In genomic region chr1:48017716-48018115, GRCh38 we compare ENCODE assay signal across 27 cellular contexts. TPM values are rescaled to one million over a fixed set of nuclear protein-coding genes. Genes with fewer than 3 reads are reported as not detected.
DNase-seq lines count a peak whose midpoint lies in the region; ATAC-seq and TF ChIP-seq lines count a peak whose summit lies in the region.
"Had no signal": no experiment of that assay in that cellular context is flagged by ENCODE, and none has a peak within 500 bp of the region (broad histone marks: within the 10 kb centered on the region; RNA-seq: fewer than 3 reads in every experiment).

No MANE protein-coding gene starts in this region.

- peak; percentile 20 for DNase-seq in NK-92 treated with Interleukin-12 subunit alpha and Interleukin-12 subunit beta, amount 100 ng/mL, for 24 hours (lab: John Stamatoyannopoulos, UW)
- DNase-seq in NK-92 (lab: John Stamatoyannopoulos, UW; ENCODE audit: unreplicated experiment) (no peak), ecto neural progenitor cell (ENCODE audit: low spot score) (peak; percentile 13), kidney glomerular epithelial cell (lab: John Stamatoyannopoulos, UW) (peak; percentile 25), upper lobe of right lung (no peak)
- no peak for DNase-seq in activated CD4-positive, alpha-beta T cell treated with anti-CD3 and anti-CD28 coated beads for 4 hours
- DNase-seq: amygdala; cortex of kidney; erythroblast; HCEC 1CT; hippocampal formation; left colon; naive thymus-derived CD4-positive, alpha-beta T cell; NCI-H1930; NCI-H526; stimulated activated CD4-positive, alpha-beta T cell treated with anti-CD3 and anti-CD28 coated beads, Interleukin-12 subunit alpha, Interleukin-12 subunit beta, amount 100 ng/mL, for 4 hours; stimulated activated naive B cell treated with anti-CD40 and anti-IgM and Interleukin-4, amounts not matched to agents 10 μg/mL and 1 μg/mL and 100 μg/mL, for 72 hours; T-helper 1 cell had no signal

- H3K27me3 ChIP-seq in upper lobe of right lung = no peaks in the 10 kb centered on the region
- H3K27me3 ChIP-seq: BLaER1 treated with 17β-estradiol and CSF1 and Interleukin-3, amounts not matched to agents 10 nM and 100 nM; tibial nerve had no signal

- H3K27ac ChIP-seq in upper lobe of right lung = peak overlapping the region; percentile 44
- H3K27ac ChIP-seq: 22Rv1; BLaER1 treated with 17β-estradiol and CSF1 and Interleukin-3, amounts not matched to agents 10 nM and 100 nM; prostate gland; tibial nerve; VCaP had no signal

- TF ChIP-seq CTCF in upper lobe of right lung (IDR thresholded peaks at IDR 0.05) = no peak

- no peaks in the 10 kb centered on the region for H3K9me3 ChIP-seq in upper lobe of right lung
- H3K9me3 ChIP-seq: BLaER1 treated with 17β-estradiol and CSF1 and Interleukin-3, amounts not matched to agents 10 nM and 100 nM; prostate gland; tibial nerve had no signal

- no peaks in the 10 kb centered on the region for H3K36me3 ChIP-seq in upper lobe of right lung
- H3K36me3 ChIP-seq: BLaER1 treated with 17β-estradiol and CSF1 and Interleukin-3, amounts not matched to agents 10 nM and 100 nM; prostate gland; tibial nerve had no signal

- peak; percentile 47 for ATAC-seq in upper lobe of right lung
- no peak for ATAC-seq in GM21737 (IDR thresholded peaks at IDR 0.05; ENCODE audit: unreplicated experiment)
- no peak for ATAC-seq in GM21526 (IDR thresholded peaks at IDR 0.05; ENCODE audit: low FRiP score, unreplicated experiment)
- ATAC-seq: activated T-helper 17 cell treated with anti-CD3 and anti-CD28 coated beads, Interleukin-2, amount 50 U/mL, for 72 hours; left colon; naive thymus-derived CD4-positive, alpha-beta T cell; stimulated activated naive B cell treated with anti-CD40 and anti-IgM and Interleukin-4, amounts not matched to agents 10 μg/mL and 1 μg/mL and 100 μg/mL, for 72 hours had no signal

- intact Hi-C loops in upper lobe of right lung (cut with DNase I) = no loop called here

- no peak overlapping the region for H3K4me3 ChIP-seq in upper lobe of right lung
- H3K4me3 ChIP-seq: BLaER1 treated with 17β-estradiol and CSF1 and Interleukin-3, amounts not matched to agents 10 nM and 100 nM; prostate gland; tibial nerve had no signal

- peaks cover 5% of the 10 kb centered on the region for H3K4me1 ChIP-seq in upper lobe of right lung
- H3K4me1 ChIP-seq: BLaER1 treated with 17β-estradiol and CSF1 and Interleukin-3, amounts not matched to agents 10 nM and 100 nM; prostate gland; tibial nerve had no signal

RNA-seq across cellular contexts. Expression of gene TRABD2B, which starts 20.5 kb away (rescaled TPM):
- total RNA-seq in upper lobe of right lung = 1.2 TPM
- total RNA-seq: activated CD8-positive, alpha-beta memory T cell treated with anti-CD3 and anti-CD28 coated beads for 36 hours; activated T-helper 17 cell treated with anti-CD3 and anti-CD28 coated beads, Interleukin-2, amount 50 U/mL, for 72 hours; naive thymus-derived CD4-positive, alpha-beta T cell had no signal

Comparison
In these comparisons a context has a peak if more than half of its experiments do, and no peak if none do; other contexts are left out.
1. DNase-seq: peak in NK-92 treated with Interleukin-12 subunit alpha and Interleukin-12 subunit beta, amount 100 ng/mL, for 24 hours (single experiment), ecto neural progenitor cell (single experiment) and kidney glomerular epithelial cell (single experiment); none in NK-92 (single experiment), upper lobe of right lung (single experiment) and activated CD4-positive, alpha-beta T cell treated with anti-CD3 and anti-CD28 coated beads for 4 hours (0 of 2).